ENCODE assay signal across 17 cellular contexts in the genomic region with DNA sequence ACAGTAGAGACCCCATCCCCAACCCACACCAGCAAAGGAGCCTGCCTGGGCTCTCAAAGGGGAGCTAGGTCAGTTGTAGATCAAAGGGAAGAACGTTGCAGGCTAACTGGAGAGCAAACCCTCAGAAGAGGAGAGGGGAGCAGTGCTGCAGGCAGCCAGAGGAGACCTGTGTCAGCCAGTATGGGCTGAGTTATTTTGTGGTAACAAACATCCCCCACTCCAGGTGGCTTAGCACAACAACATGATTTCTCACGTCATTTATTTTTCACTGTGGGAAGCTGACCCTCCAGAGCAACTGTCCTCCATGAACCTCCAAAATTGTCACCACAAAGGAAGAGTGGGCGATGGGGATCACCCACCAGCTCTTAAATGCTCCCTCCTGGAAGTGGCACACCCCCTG. TPM values are rescaled to one million over a fixed set of nuclear protein-coding genes. Genes with fewer than 3 reads are reported as not detected.
DNase-seq lines count a peak whose midpoint lies in the region; ATAC-seq, FAIRE-seq and TF ChIP-seq lines count a peak whose summit lies in the region.
"Had no signal": no experiment of that assay in that cellular context is flagged by ENCODE, and none has a peak within 500 bp of the region (broad histone marks: within the 10 kb centered on the region; RNA-seq: fewer than 3 reads in every experiment).

No MANE protein-coding gene starts in this region.

- no peaks in the 10 kb centered on the region for H3K27me3 Mint-ChIP-seq in activated CD8-positive, alpha-beta memory T cell treated with anti-CD3 and anti-CD28 coated beads, Interleukin-2, amount 10 ng/mL, durations not matched to agents 7 days and 5 days
- no peaks in the 10 kb centered on the region for H3K27me3 Mint-ChIP-seq in type B pancreatic cell
- H3K27me3 Mint-ChIP-seq in activated T-cell treated with anti-CD3 and anti-CD28 coated beads, Interleukin-2, amount 50 U/mL, for 24 hours = peaks cover 22% of the 10 kb centered on the region

- H3K4me2 ChIP-seq in HepG2 (ENCODE audit: low read depth, low read length) = no peak overlapping the region
- H3K4me2 ChIP-seq: BLaER1 had no signal

- H4K20me1 ChIP-seq in HepG2 (ENCODE audit: insufficient read depth, low read length) = no peaks in the 10 kb centered on the region
- H4K20me1 ChIP-seq: BLaER1 had no signal

- BruUV-seq in HepG2 (replicated peaks; lab: Mats Ljungman, UMichigan) = no TSS peak

- no peak overlapping the region for H3K4me3 Mint-ChIP-seq in activated CD8-positive, alpha-beta memory T cell treated with anti-CD3 and anti-CD28 coated beads, Interleukin-2, amount 10 ng/mL, durations not matched to agents 7 days and 5 days
- H3K4me3 Mint-ChIP-seq in type B pancreatic cell = no peak overlapping the region
- H3K4me3 Mint-ChIP-seq in activated T-cell treated with anti-CD3 and anti-CD28 coated beads, Interleukin-2, amount 50 U/mL, for 24 hours = no peak overlapping the region

- no peak overlapping the region for H3K27ac ChIP-seq in HepG2 (ENCODE audit: extremely low read length, insufficient read depth, low read length)
- H3K27ac ChIP-seq: BLaER1 had no signal

- H3K27ac Mint-ChIP-seq in activated CD8-positive, alpha-beta memory T cell treated with anti-CD3 and anti-CD28 coated beads, Interleukin-2, amount 10 ng/mL, durations not matched to agents 7 days and 5 days = no peak overlapping the region
- H3K27ac Mint-ChIP-seq in type B pancreatic cell = no peak overlapping the region
- H3K27ac Mint-ChIP-seq in activated T-cell treated with anti-CD3 and anti-CD28 coated beads, Interleukin-2, amount 50 U/mL, for 24 hours = no peak overlapping the region

- POLR2A ChIA-PET in HepG2 (lab: Yijun Ruan, JAX) = interaction anchor here (1.9 kb wide), 1 partner anchor 19 kb away, joined by 4 read pairs; no protein-coding TSS in a partner anchor

- peaks cover 3% of the 10 kb centered on the region for H3K9me3 Mint-ChIP-seq in activated CD8-positive, alpha-beta memory T cell treated with anti-CD3 and anti-CD28 coated beads, Interleukin-2, amount 10 ng/mL, durations not matched to agents 7 days and 5 days (ENCODE audit: low read depth)
- H3K9me3 Mint-ChIP-seq in type B pancreatic cell = peaks cover 4% of the 10 kb centered on the region
- peaks cover 17% of the 10 kb centered on the region for H3K9me3 Mint-ChIP-seq in activated T-cell treated with anti-CD3 and anti-CD28 coated beads, Interleukin-2, amount 50 U/mL, for 24 hours

- TF ChIP-seq EP300 in HepG2 (IDR thresholded peaks at IDR 0.05; ENCODE audit: low read depth in 2 of 2, low read length in 2 of 2) (no peak), HepG2 (CRISPR knock-in tag; IDR thresholded peaks at IDR 0.05; ENCODE audit: borderline replicate concordance) (no peak)

- intact Hi-C loops in HepG2 (cut with micrococcal nuclease; ENCODE audit: unreplicated experiment) = no loop called here

- H3K9ac ChIP-seq in HepG2 (ENCODE audit: insufficient read depth, low read depth, low read length) = no peak overlapping the region
- H3K9ac ChIP-seq: BLaER1 had no signal

- no peaks in the 10 kb centered on the region for H3K36me3 ChIP-seq in HepG2 (replicated peaks in 1 of 2; ENCODE audit: control insufficient read depth in 1 of 2, insufficient read depth in 2 of 2, low read length in 2 of 2)
- H3K36me3 ChIP-seq: BLaER1, HAP-1 had no signal

- H2AFZ ChIP-seq in HepG2 (ENCODE audit: low read length) = no peak overlapping the region

- H3K4me1 ChIP-seq in HepG2 (ENCODE audit: insufficient read depth, low read length) = peaks cover 71% of the 10 kb centered on the region
- H3K4me1 ChIP-seq: HAP-1 had no signal

- H3K4me3 ChIP-seq in HepG2 (replicated peaks in 1 of 3; ENCODE audit: insufficient read depth in 1 of 3, low read depth in 2 of 3, low read length in 3 of 3) = no peak overlapping the region
- H3K4me3 ChIP-seq: BLaER1, HAP-1 had no signal

- TF ChIP-seq CTCF in HepG2 (CRISPR knock-in tag; IDR thresholded peaks at IDR 0.05) = no peak
- no peak for TF ChIP-seq CTCF in type B pancreatic cell (conservative IDR thresholded peaks at IDR 0.05)

- WGBS in HepG2 (ENCODE audit: low lambda C conversion rate) = 72% methylated on average over 3 of the region's 3 CpGs

- no peaks in the 10 kb centered on the region for H3K79me2 ChIP-seq in HepG2 (ENCODE audit: insufficient read depth, low read length)

- peaks cover 14% of the 10 kb centered on the region; the same call in 1 of the 2 replicates for H3K9me3 ChIP-seq in HepG2 (ENCODE audit: low read length)
- H3K9me3 ChIP-seq: HAP-1 had no signal

- no peak for TF ChIP-seq POLR2A in HepG2 (IDR thresholded peaks at IDR 0.05; ENCODE audit: insufficient read depth in 1 of 2, low read depth in 2 of 2, low read length in 2 of 2)

- no peak for ATAC-seq in activated CD8-positive, alpha-beta memory T cell treated with anti-CD3 and anti-CD28 coated beads, Interleukin-2, amount 10 ng/mL, durations not matched to agents 7 days and 5 days
- ATAC-seq in HepG2 = no peak
- ATAC-seq in SK-N-SH treated with all-trans-retinoic acid at 6 μM for 48 hours = no peak

- in situ Hi-C loops in HepG2 (cut with HindIII; ENCODE audit: extremely low pct_ligation_motif_present, low pct_unique_long_range_greater_than_20kb) = no loop called here

- no peak for TF ChIP-seq RAD21 in HepG2 (CRISPR knock-in tag; IDR thresholded peaks at IDR 0.05)

- H3K27me3 ChIP-seq in HepG2 (ENCODE audit: control insufficient read depth in 1 of 2, insufficient read depth in 2 of 2, low read length in 2 of 2) = peaks cover 0 to 5% of the 10 kb centered on the region in 2 experiments; a peak in 1 of 5 replicates
- H3K27me3 ChIP-seq: BLaER1 had no signal

- DNase-seq in activated CD8-positive, alpha-beta memory T cell treated with anti-CD3 and anti-CD28 coated beads, Interleukin-2, amount 10 ng/mL, durations not matched to agents 7 days and 5 days = peak; percentile 14
- no peak for DNase-seq in activated CD8-positive, alpha-beta memory T cell treated with anti-CD3 and anti-CD28 coated beads, Interleukin-2, amount 50 U/mL, for 4 hours
- DNase-seq in HepG2 (ENCODE audit: low spot score) = no peak
- DNase-seq in type B pancreatic cell (ENCODE audit: extremely low spot score, unreplicated experiment) = peak; percentile 1
- DNase-seq in activated gamma-delta T cell treated with Interleukin-2 at 50 U/mL for 16 hours = no peak
- no peak for DNase-seq in activated T-cell treated with anti-CD3 and anti-CD28 coated beads, Interleukin-2, amount 50 U/mL, for 24 hours
- DNase-seq: 8988T; AML-193; CD8-positive, alpha-beta memory T cell; DND-41; GDM1; GOT3 had no signal

- no peak for FAIRE-seq in HepG2 (lab: Jason Lieb, UNC)
- FAIRE-seq: GM12892, HTR-8/SVneo had no signal

- no peaks in the 10 kb centered on the region for H3K4me1 Mint-ChIP-seq in activated CD8-positive, alpha-beta memory T cell treated with anti-CD3 and anti-CD28 coated beads, Interleukin-2, amount 10 ng/mL, durations not matched to agents 7 days and 5 days
- peaks cover 15% of the 10 kb centered on the region for H3K4me1 Mint-ChIP-seq in type B pancreatic cell (ENCODE audit: unreplicated experiment)
- H3K4me1 Mint-ChIP-seq in activated T-cell treated with anti-CD3 and anti-CD28 coated beads, Interleukin-2, amount 50 U/mL, for 24 hours (ENCODE audit: low read depth) = no peaks in the 10 kb centered on the region
- H3K4me1 Mint-ChIP-seq: CD8-positive, alpha-beta memory T cell had no signal

- H3K36me3 Mint-ChIP-seq in activated CD8-positive, alpha-beta memory T cell treated with anti-CD3 and anti-CD28 coated beads, Interleukin-2, amount 10 ng/mL, durations not matched to agents 7 days and 5 days = no peaks in the 10 kb centered on the region
- H3K36me3 Mint-ChIP-seq in type B pancreatic cell = no peaks in the 10 kb centered on the region
- no peaks in the 10 kb centered on the region for H3K36me3 Mint-ChIP-seq in activated T-cell treated with anti-CD3 and anti-CD28 coated beads, Interleukin-2, amount 50 U/mL, for 24 hours (ENCODE audit: low read depth)

- CTCF ChIA-PET in activated CD8-positive, alpha-beta memory T cell treated with anti-CD3 and anti-CD28 coated beads, Interleukin-2, amount 10 ng/mL, durations not matched to agents 7 days and 5 days (lab: Charles Lee) = no interaction called here
- CTCF ChIA-PET in HepG2 (lab: Yijun Ruan, JAX; ENCODE audit: low intra/inter-chr PET ratio, low total read pairs) = no interaction called here

TF ChIP-seq in SK-N-SH treated with all-trans-retinoic acid at 6 μM for 48 hours, 23 proteins besides CTCF, POLR2A, EP300 and RAD21:
- TF ChIP-seq ISL1 (CRISPR knock-in tag; IDR thresholded peaks at IDR 0.05) (no peak), OSR1 (CRISPR knock-in tag; IDR thresholded peaks at IDR 0.05) (no peak), SNAI2 (CRISPR knock-in tag; IDR thresholded peaks at IDR 0.05) (no peak), TOX (CRISPR knock-in tag; IDR thresholded peaks at IDR 0.05; ENCODE audit: borderline replicate concordance) (no peak), ZNF70 (CRISPR knock-in tag; IDR thresholded peaks at IDR 0.05) (no peak)

RNA-seq across cellular contexts. Expression of a gene that starts 19.8 kb away (rescaled TPM):
- not detected for total RNA-seq in activated CD8-positive, alpha-beta memory T cell treated with anti-CD3 and anti-CD28 coated beads, Interleukin-2, amount 10 ng/mL, durations not matched to agents 7 days and 5 days
- total RNA-seq in HepG2 (2016; rRNA removed; fragmentation: Illumina TruSeq; extraction: Trizol) (10.2 and 10.5 TPM in 2 replicates), type B pancreatic cell (ENCODE audit: low replicate concordance) (25.9 and 49.4 TPM in 2 replicates)
- 21.4 and 22.4 TPM in 2 replicates for total RNA-seq in HepG2 (2016; cell fraction: cytosol; rRNA removed; fragmentation: Illumina TruSeq; extraction: Trizol; ENCODE audit: low read depth)
- 10.1 and 10.2 TPM in 2 replicates for total RNA-seq in HepG2 (2016; cell fraction: insoluble cytoplasmic fraction; rRNA removed; fragmentation: Illumina TruSeq; extraction: Trizol)
- 14.0 and 14.5 TPM in 2 replicates for total RNA-seq in HepG2 (2016; cell fraction: membrane; rRNA removed; fragmentation: Illumina TruSeq; extraction: Trizol)
- total RNA-seq in HepG2 (2016; cell fraction: nucleus; rRNA removed; fragmentation: Illumina TruSeq; extraction: Trizol) = 30.8 and 38.1 TPM in 2 replicates
- polyA plus RNA-seq in HepG2 (2011; rRNA removed) = 13.0 and 16.0 TPM in 2 replicates
- polyA plus RNA-seq in HepG2 (2011; cell fraction: cytosol; rRNA removed) = 8.0 and 9.2 TPM in 2 replicates
- polyA plus RNA-seq in HepG2 (2011; cell fraction: nucleus; rRNA removed) = 60.2 and 68.0 TPM in 2 replicates
- polyA plus RNA-seq in HepG2 (2012) = 11.6 and 14.7 TPM in 2 replicates
- polyA plus RNA-seq in HepG2 (2016; cell fraction: cytosol; fragmentation: Illumina TruSeq; extraction: Trizol; ENCODE audit: low read depth) = 1.2 and 1.3 TPM in 2 replicates
- 5.5 and 10.0 TPM in 2 replicates for polyA plus RNA-seq in HepG2 (2016; cell fraction: insoluble cytoplasmic fraction; fragmentation: Illumina TruSeq; extraction: Trizol; ENCODE audit: low read depth)
- 2.4 and 3.2 TPM in 2 replicates for polyA plus RNA-seq in HepG2 (2016; cell fraction: membrane; fragmentation: Illumina TruSeq; extraction: Trizol; ENCODE audit: low read depth)
- 26.0 and 26.8 TPM in 2 replicates for polyA plus RNA-seq in HepG2 (2016; cell fraction: nucleus; fragmentation: Illumina TruSeq; extraction: Trizol; ENCODE audit: insufficient read depth, low read depth)
- 0.21 and 90.9 TPM in 2 replicates for polyA minus RNA-seq in HepG2 (2011; rRNA and poly(A)+ RNA removed; ENCODE audit: low replicate concordance)
- polyA minus RNA-seq in HepG2 (2011; cell fraction: cytosol; rRNA and poly(A)+ RNA removed) = 22.8 and 29.4 TPM in 2 replicates
- 98.9 and 104 TPM in 2 replicates for polyA minus RNA-seq in HepG2 (2011; cell fraction: nucleus; rRNA and poly(A)+ RNA removed)
- total RNA-seq: CD8-positive, alpha-beta memory T cell had no signal
- polyA plus RNA-seq: CD8-positive, alpha-beta memory T cell had no signal

Comparison
In these comparisons a context has a peak if more than half of its experiments do, and no peak if none do; other contexts are left out.
1. DNase-seq: peak in activated CD8-positive, alpha-beta memory T cell treated with anti-CD3 and anti-CD28 coated beads, Interleukin-2, amount 10 ng/mL, durations not matched to agents 7 days and 5 days (single experiment) and type B pancreatic cell (single experiment); none in activated CD8-positive, alpha-beta memory T cell treated with anti-CD3 and anti-CD28 coated beads, Interleukin-2, amount 50 U/mL, for 4 hours (single experiment), HepG2 (single experiment), activated gamma-delta T cell treated with Interleukin-2 at 50 U/mL for 16 hours (single experiment) and activated T-cell treated with anti-CD3 and anti-CD28 coated beads, Interleukin-2, amount 50 U/mL, for 24 hours (single experiment).
2. RNA of a gene that starts 19.8 kb away (total RNA-seq): 25.9 to 49.4 TPM in type B pancreatic cell and 10.1 to 38.1 TPM in HepG2; not detected in activated CD8-positive, alpha-beta memory T cell treated with anti-CD3 and anti-CD28 coated beads, Interleukin-2, amount 10 ng/mL, durations not matched to agents 7 days and 5 days; every median in the first group is over 10 times any median in the second.